ENCODE assay signal across 11 cellular contexts in genomic region chr12:116959845-116960514, GRCh38. TPM values are rescaled to one million over a fixed set of nuclear protein-coding genes. Genes with fewer than 3 reads are reported as not detected.
DNase-seq lines count a peak whose midpoint lies in the region; ATAC-seq, FAIRE-seq and TF ChIP-seq lines count a peak whose summit lies in the region.
"Had no signal": no experiment of that assay in that cellular context is flagged by ENCODE, and none has a peak within 500 bp of the region (broad histone marks: within the 10 kb centered on the region; RNA-seq: fewer than 3 reads in every experiment).

No MANE protein-coding gene starts in this region.

- no peak overlapping the region for H3K9ac ChIP-seq in kidney (ENCODE audit: low read length in 2 of 2)

- no peaks in the 10 kb centered on the region for H3K9me3 Mint-ChIP-seq in endothelial cell (ENCODE audit: unreplicated experiment)

- no peak overlapping the region for H3K27ac ChIP-seq in kidney (ENCODE audit: low read depth in 2 of 2, low read length in 2 of 2)
- H3K27ac ChIP-seq: ascending aorta had no signal

- peaks cover 6% of the 10 kb centered on the region for H3K27me3 Mint-ChIP-seq in endothelial cell (ENCODE audit: unreplicated experiment)

- H3K9me3 ChIP-seq in kidney (ENCODE audit: control insufficient read depth in 1 of 2, low read length in 2 of 2): no peaks in the 10 kb centered on the region
- H3K9me3 ChIP-seq: ascending aorta had no signal

- no peak for TF ChIP-seq CTCF in kidney (IDR thresholded peaks at IDR 0.05; ENCODE audit: borderline replicate concordance, extremely low read depth, insufficient read depth)
- no peak for TF ChIP-seq CTCF in endothelial cell (IDR thresholded peaks at IDR 0.05; ENCODE audit: unreplicated experiment)

- H3K36me3 ChIP-seq in kidney (ENCODE audit: control insufficient read depth in 1 of 2, insufficient read depth in 2 of 2, low read length in 2 of 2): peaks cover 4 to 6% of the 10 kb centered on the region in 2 donors

- ATAC-seq in GM19351 (IDR thresholded peaks at IDR 0.05; ENCODE audit: unreplicated experiment): peak; percentile 99
- peak; percentile 100 for ATAC-seq in HG03108 (IDR thresholded peaks at IDR 0.05; ENCODE audit: unreplicated experiment)

- H3K4me3 Mint-ChIP-seq in endothelial cell (ENCODE audit: unreplicated experiment): no peak overlapping the region

- peaks cover 9% of the 10 kb centered on the region for H3K36me3 Mint-ChIP-seq in endothelial cell (ENCODE audit: low read depth, unreplicated experiment)

- no peaks in the 10 kb centered on the region for H3K4me1 ChIP-seq in kidney (ENCODE audit: control insufficient read depth in 1 of 2, insufficient read depth in 1 of 2, low read depth in 1 of 2, low read length in 2 of 2)
- H3K4me1 ChIP-seq: ascending aorta had no signal

- H3K27ac Mint-ChIP-seq in endothelial cell (ENCODE audit: unreplicated experiment): no peak overlapping the region

- H3K4me3 ChIP-seq in kidney (ENCODE audit: low read length in 2 of 2): no peak overlapping the region
- H3K4me3 ChIP-seq: ascending aorta had no signal

- intact Hi-C loops in kidney (cut with DNase I): no loop called here

- DNase-seq in G401 (ENCODE audit: low spot score): peak; percentile 49
- peak; percentile 6 for DNase-seq in activated effector memory CD4-positive, alpha-beta T cell treated with Interleukin-2 at 50 U/mL for 16 hours
- no peak for DNase-seq in kidney
- no peak for DNase-seq in endothelial cell (ENCODE audit: low spot score)
- DNase-seq in 8988T: no peak
- no peak for DNase-seq in NCI-H146 treated with DMSO at 0.1 percent for 48 hours (lab: John Stamatoyannopoulos, UW; ENCODE audit: unreplicated experiment)
- DNase-seq: kidney glomerular epithelial cell, NCI-H146 had no signal

- FAIRE-seq in kidney (lab: Jason Lieb, UNC): no peak

- in situ Hi-C loops in G401 (cut with HindIII; ENCODE audit: low sequenced_read_pairs): no loop called here

- peaks cover 26% of the 10 kb centered on the region for H3K4me1 Mint-ChIP-seq in endothelial cell (ENCODE audit: unreplicated experiment)

RNA-seq across cellular contexts. Expression of gene FBXW8, which starts 49.2 kb away (rescaled TPM):
- total RNA-seq in G401 (2014; rRNA removed; shearing (Covaris generic)): 18.4 and 21.6 TPM in 2 replicates
- total RNA-seq in kidney (20.3 TPM), endothelial cell (ENCODE audit: unreplicated experiment) (17.8 TPM)
- polyA plus RNA-seq in kidney (ENCODE audit: insufficient read depth, low read depth, low replicate concordance): 3.3 TPM

Comparison
In these comparisons a context has a peak if more than half of its experiments do, and no peak if none do; other contexts are left out.
1. DNase-seq: peak in G401 (single experiment) and activated effector memory CD4-positive, alpha-beta T cell treated with Interleukin-2 at 50 U/mL for 16 hours (single experiment); none in kidney (single experiment), endothelial cell (single experiment), 8988T (single experiment) and NCI-H146 treated with DMSO at 0.1 percent for 48 hours (single experiment).